In genomic region chr17:81925860-81926450, GRCh38 we compare ENCODE assay signal across 1 cellular context.
TF ChIP-seq lines count a peak whose summit lies in the region.

No MANE protein-coding gene starts in this region.

TF ChIP-seq in K562, 482 proteins besides CTCF, POLR2A, EP300 and RAD21:
- TF ChIP-seq NCOA6 (IDR thresholded peaks at IDR 0.05) (no peak), ZNF124 (CRISPR knock-in tag; IDR thresholded peaks at IDR 0.05) (no peak), TBL1XR1 (IDR thresholded peaks at IDR 0.05; ENCODE audit: low read length in 2 of 2) (no peak), BRD4 (IDR thresholded peaks at IDR 0.05) (no peak), SRF (CRISPR knock-in tag; IDR thresholded peaks at IDR 0.05) (no peak), HDAC6 (IDR thresholded peaks at IDR 0.05; ENCODE audit: low read depth, low read length) (no peak), ZNF23 (CRISPR knock-in tag; IDR thresholded peaks at IDR 0.05) (no peak), STAG1 (CRISPR knock-in tag; IDR thresholded peaks at IDR 0.05; ENCODE audit: borderline replicate concordance) (no peak), CHD1 (IDR thresholded peaks at IDR 0.05; ENCODE audit: low read length) (peak; percentile 19), CBFB (CRISPR knock-in tag; IDR thresholded peaks at IDR 0.05) (no peak), HDGF (IDR thresholded peaks at IDR 0.05) (no peak), CEBPZ (IDR thresholded peaks at IDR 0.05; ENCODE audit: borderline replicate concordance, low read depth, low read length) (no peak), GABPB2 (CRISPR knock-in tag; conservative IDR thresholded peaks at IDR 0.05) (no peak), XRCC4 (IDR thresholded peaks at IDR 0.05; ENCODE audit: extremely low read depth, insufficient read depth, insufficient read length) (no peak), RUNX1 (IDR thresholded peaks at IDR 0.05; ENCODE audit: low read depth) (no peak), KLF6 (CRISPR knock-in tag; IDR thresholded peaks at IDR 0.05; ENCODE audit: borderline replicate concordance) (no peak), SP1 (CRISPR knock-in tag; IDR thresholded peaks at IDR 0.05) (0 out of 2 replicates have a peak, but pooled peaks have one; percentile 2), TAF1 (IDR thresholded peaks at IDR 0.05; ENCODE audit: control insufficient read depth, extremely low read depth, insufficient read depth, low read length, severe bottlenecking) (peak; percentile 9), SMAD1 (IDR thresholded peaks at IDR 0.05; ENCODE audit: low read depth, low read length, partially characterized antibody) (no peak), POLR3A (IDR thresholded peaks at IDR 0.05; ENCODE audit: borderline replicate concordance, extremely low read depth, insufficient read depth, insufficient read length) (no peak), MEF2D (tag; conservative IDR thresholded peaks at IDR 0.05; ENCODE audit: low read depth) (no peak), ZNF785 (CRISPR knock-in tag; IDR thresholded peaks at IDR 0.05) (no peak), CHD2 (IDR thresholded peaks at IDR 0.05; ENCODE audit: low read depth, low read length) (no peak), ZBTB7A (IDR thresholded peaks at IDR 0.05; ENCODE audit: borderline replicate concordance, control insufficient read depth, low read depth, low read length) (peak; percentile 51; the same call in 1 of the 2 replicates), TAL1 (IDR thresholded peaks at IDR 0.05) (no peak), PCBP1 (IDR thresholded peaks at IDR 0.05; ENCODE audit: low read depth, low read length, poor library complexity, severe bottlenecking) (no peak), ZSCAN32 (CRISPR knock-in tag; IDR thresholded peaks at IDR 0.05) (no peak), MEF2A (IDR thresholded peaks at IDR 0.05; ENCODE audit: control insufficient read depth, low read depth, low read length) (no peak), NR3C1 (CRISPR knock-in tag; IDR thresholded peaks at IDR 0.05) (no peak), TCF3 (CRISPR knock-in tag; IDR thresholded peaks at IDR 0.05) (no peak), ZFP36 (IDR thresholded peaks at IDR 0.05; ENCODE audit: low read depth, low read length, partially characterized antibody) (no peak), ZFP30 (CRISPR knock-in tag; IDR thresholded peaks at IDR 0.05; ENCODE audit: borderline replicate concordance) (no peak), THAP7 (CRISPR knock-in tag; IDR thresholded peaks at IDR 0.05) (no peak), BRCA1 (IDR thresholded peaks at IDR 0.05) (no peak), BRCA1 (CRISPR knock-in tag; IDR thresholded peaks at IDR 0.05) (0 out of 2 replicates have a peak, but pooled peaks have one; percentile 45), ZNF584 (CRISPR knock-in tag; IDR thresholded peaks at IDR 0.05; ENCODE audit: low read depth) (no peak), KDM4B (IDR thresholded peaks at IDR 0.05; ENCODE audit: borderline replicate concordance in 2 of 2, low read depth in 1 of 2) (no peak), KHSRP (IDR thresholded peaks at IDR 0.05) (no peak), CCNT2 (IDR thresholded peaks at IDR 0.05; ENCODE audit: borderline replicate concordance, extremely low read depth, insufficient read length, low read depth, low read length) (peak; percentile 14), ETS2 (tag; IDR thresholded peaks at IDR 0.05; ENCODE audit: borderline replicate concordance, poor library complexity, severe bottlenecking) (no peak), FOSL1 (tag; conservative IDR thresholded peaks at IDR 0.05) (no peak), GTF2A2 (tag; IDR thresholded peaks at IDR 0.05) (no peak), ELK1 (CRISPR knock-in tag; IDR thresholded peaks at IDR 0.05) (no peak), JUN (IDR thresholded peaks at IDR 0.05; ENCODE audit: borderline replicate concordance, low read depth, low read length) (no peak), JUN (CRISPR knock-in tag; IDR thresholded peaks at IDR 0.05; ENCODE audit: borderline replicate concordance) (0 out of 2 replicates have a peak, but pooled peaks have one; percentile 22), EZH2 (IDR thresholded peaks at IDR 0.05; ENCODE audit: borderline replicate concordance, low read depth, low read length) (no peak), ZNF511 (CRISPR knock-in tag; IDR thresholded peaks at IDR 0.05) (peak; percentile 35; the same call in 1 of the 2 replicates)
- TF ChIP-seq, protein P1, sequence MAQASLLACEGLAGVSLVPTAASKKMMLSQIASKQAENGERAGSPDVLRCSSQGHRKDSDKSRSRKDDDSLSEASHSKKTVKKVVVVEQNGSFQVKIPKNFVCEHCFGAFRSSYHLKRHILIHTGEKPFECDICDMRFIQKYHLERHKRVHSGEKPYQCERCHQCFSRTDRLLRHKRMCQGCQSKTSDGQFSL (CRISPR knock-in tag; IDR thresholded peaks at IDR 0.05), result peak; percentile 51; the same call in 1 of the 2 replicates
- TF ChIP-seq, protein P1 (tag; IDR thresholded peaks at IDR 0.05), result no peak
- TF ChIP-seq, protein P2, sequence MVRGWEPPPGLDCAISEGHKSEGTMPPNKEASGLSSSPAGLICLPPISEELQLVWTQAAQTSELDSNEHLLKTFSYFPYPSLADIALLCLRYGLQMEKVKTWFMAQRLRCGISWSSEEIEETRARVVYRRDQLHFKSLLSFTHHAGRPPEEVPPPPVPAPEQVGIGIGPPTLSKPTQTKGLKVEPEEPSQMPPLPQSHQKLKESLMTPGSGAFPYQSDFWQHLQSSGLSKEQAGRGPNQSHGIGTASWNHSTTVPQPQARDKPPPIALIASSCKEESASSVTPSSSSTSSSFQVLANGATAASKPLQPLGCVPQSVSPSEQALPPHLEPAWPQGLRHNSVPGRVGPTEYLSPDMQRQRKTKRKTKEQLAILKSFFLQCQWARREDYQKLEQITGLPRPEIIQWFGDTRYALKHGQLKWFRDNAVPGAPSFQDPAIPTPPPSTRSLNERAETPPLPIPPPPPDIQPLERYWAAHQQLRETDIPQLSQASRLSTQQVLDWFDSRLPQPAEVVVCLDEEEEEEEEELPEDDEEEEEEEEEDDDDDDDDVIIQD (CRISPR knock-in tag; IDR thresholded peaks at IDR 0.05), result no peak
- TF ChIP-seq, protein P3, sequence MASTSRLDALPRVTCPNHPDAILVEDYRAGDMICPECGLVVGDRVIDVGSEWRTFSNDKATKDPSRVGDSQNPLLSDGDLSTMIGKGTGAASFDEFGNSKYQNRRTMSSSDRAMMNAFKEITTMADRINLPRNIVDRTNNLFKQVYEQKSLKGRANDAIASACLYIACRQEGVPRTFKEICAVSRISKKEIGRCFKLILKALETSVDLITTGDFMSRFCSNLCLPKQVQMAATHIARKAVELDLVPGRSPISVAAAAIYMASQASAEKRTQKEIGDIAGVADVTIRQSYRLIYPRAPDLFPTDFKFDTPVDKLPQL (IDR thresholded peaks at IDR 0.05; ENCODE audit: extremely low read depth, insufficient read length), result no peak
- TF ChIP-seq, protein P4, sequence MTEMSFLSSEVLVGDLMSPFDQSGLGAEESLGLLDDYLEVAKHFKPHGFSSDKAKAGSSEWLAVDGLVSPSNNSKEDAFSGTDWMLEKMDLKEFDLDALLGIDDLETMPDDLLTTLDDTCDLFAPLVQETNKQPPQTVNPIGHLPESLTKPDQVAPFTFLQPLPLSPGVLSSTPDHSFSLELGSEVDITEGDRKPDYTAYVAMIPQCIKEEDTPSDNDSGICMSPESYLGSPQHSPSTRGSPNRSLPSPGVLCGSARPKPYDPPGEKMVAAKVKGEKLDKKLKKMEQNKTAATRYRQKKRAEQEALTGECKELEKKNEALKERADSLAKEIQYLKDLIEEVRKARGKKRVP (CRISPR knock-in tag; IDR thresholded peaks at IDR 0.05), result no peak
- TF ChIP-seq, protein P5, sequence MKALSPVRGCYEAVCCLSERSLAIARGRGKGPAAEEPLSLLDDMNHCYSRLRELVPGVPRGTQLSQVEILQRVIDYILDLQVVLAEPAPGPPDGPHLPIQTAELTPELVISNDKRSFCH (CRISPR knock-in tag; IDR thresholded peaks at IDR 0.05), result no peak
- TF ChIP-seq, protein P5 (tag; IDR thresholded peaks at IDR 0.05), result no peak
